Comparison of ENCODE assay signal across 15 cellular contexts in genomic region chr7:802500-803242, GRCh38. TPM values are rescaled to one million over a fixed set of nuclear protein-coding genes. Genes with fewer than 3 reads are reported as not detected.
A peak's percentile ranks its signal among the peaks of the same experiment; 100 is the strongest.
DNase-seq lines count a peak whose midpoint lies in the region; FAIRE-seq and TF ChIP-seq lines count a peak whose summit lies in the region.
"Had no signal": no experiment of that assay in that cellular context is flagged by ENCODE, and none has a peak within 500 bp of the region (broad histone marks: within the 10 kb centered on the region; RNA-seq: fewer than 3 reads in every experiment).

No MANE protein-coding gene starts in this region.

- H2BK20ac ChIP-seq in H9 (ENCODE audit: low read depth, low read length, poor library complexity, severe bottlenecking), result no peak overlapping the region

- no peak overlapping the region for H3K23ac ChIP-seq in H9 (ENCODE audit: insufficient read length, low read depth, low read length)

- TF ChIP-seq CTCF in H9 (conservative IDR thresholded peaks at IDR 0.05) (no peak), astrocyte (IDR thresholded peaks at IDR 0.05; ENCODE audit: insufficient read depth, low read depth, low read length) (no peak), suprapubic skin (IDR thresholded peaks at IDR 0.05) (no peak), BE2C (IDR thresholded peaks at IDR 0.05; ENCODE audit: low read depth, low read length) (no peak)

- DNase-seq in H9 (no peak), astrocyte (ENCODE audit: low read depth) (no peak), suprapubic skin (ENCODE audit: low spot score in 2 of 2) (no peak), BE2C (no peak), SHP77 treated with DMSO at 0.1 percent for 48 hours (lab: John Stamatoyannopoulos, UW) (no peak), AG08396 (ENCODE audit: low spot score) (no peak)
- DNase-seq: activated CD4-positive, alpha-beta T cell treated with anti-CD3 and anti-CD28 coated beads, Interleukin-2, amount 50 U/mL, for 4 hours; CD8-positive, alpha-beta T cell; islet precursor cell; T-helper 9 cell had no signal

- H3K36me3 Mint-ChIP-seq in H9 (ENCODE audit: insufficient read depth in 1 of 3, low read depth in 3 of 3) (peaks cover 4 to 8% (median 7%) of the 10 kb centered on the region in 3 experiments; a peak in 6 of 7 replicates), astrocyte (ENCODE audit: low read depth, unreplicated experiment) (peaks cover 3% of the 10 kb centered on the region)
- H3K36me3 Mint-ChIP-seq: CD8-positive, alpha-beta T cell had no signal

- H2BK5ac ChIP-seq in H9 (ENCODE audit: insufficient read length, low read length), result no peak overlapping the region

- H3K56ac ChIP-seq in H9 (ENCODE audit: insufficient read length, low read depth, low read length), result no peak overlapping the region

- no peaks in the 10 kb centered on the region for H3K27me3 ChIP-seq in H9 (ENCODE audit: insufficient read depth, low read length)
- H3K27me3 ChIP-seq in astrocyte (ENCODE audit: insufficient read depth, low read length), result no peaks in the 10 kb centered on the region
- H3K27me3 ChIP-seq in muscle layer of colon (ENCODE audit: control insufficient read depth in 1 of 2, insufficient read depth in 2 of 2, low read length in 2 of 2), result no peaks in the 10 kb centered on the region
- no peaks in the 10 kb centered on the region for H3K27me3 ChIP-seq in suprapubic skin
- no peaks in the 10 kb centered on the region for H3K27me3 ChIP-seq in BE2C

- no peak overlapping the region for H4K8ac ChIP-seq in H9 (replicated peaks; ENCODE audit: insufficient read length, low read depth, low read length)

- peaks cover 2 to 3% of the 10 kb centered on the region in 2 experiments; a peak in 2 of 4 replicates for H3K4me1 Mint-ChIP-seq in H9
- no peaks in the 10 kb centered on the region for H3K4me1 Mint-ChIP-seq in astrocyte (ENCODE audit: low read depth, unreplicated experiment)
- H3K4me1 Mint-ChIP-seq: GM23338 had no signal

- WGBS in H9 (ENCODE audit: extremely low coverage, insufficient read length, low lambda C conversion rate), result no CpG with 5 or more reads among the region's 18 CpGs
- 78% methylated on average over 18 of the region's 18 CpGs for WGBS in suprapubic skin

- FAIRE-seq in astrocyte (lab: Jason Lieb, UNC), result no peak
- FAIRE-seq: GM19239, RCC 7860 had no signal

- H2AK5ac ChIP-seq in H9 (ENCODE audit: insufficient read length, low read length), result no peak overlapping the region

- H2AFZ ChIP-seq in H9 (ENCODE audit: low read length), result no peak overlapping the region
- no peak overlapping the region for H2AFZ ChIP-seq in astrocyte (ENCODE audit: low read depth, low read length)
- H2AFZ ChIP-seq: GM23338 had no signal

- H3K36me3 ChIP-seq in astrocyte (ENCODE audit: insufficient read depth, low read length) (no peaks in the 10 kb centered on the region), muscle layer of colon (ENCODE audit: insufficient read depth, low read length) (no peaks in the 10 kb centered on the region), suprapubic skin (no peaks in the 10 kb centered on the region), BE2C (no peaks in the 10 kb centered on the region)

- no peak overlapping the region for H3K4me2 ChIP-seq in H9 (ENCODE audit: insufficient read depth, insufficient read length, low read length)
- peak overlapping the region; percentile 51 for H3K4me2 ChIP-seq in astrocyte (ENCODE audit: low read length)
- H3K4me2 ChIP-seq: GM23338 had no signal

- H3K4me3 ChIP-seq in astrocyte (ENCODE audit: insufficient read depth, low read depth, low read length) (no peak overlapping the region), muscle layer of colon (ENCODE audit: low read depth in 1 of 2, low read length in 2 of 2) (no peak overlapping the region), suprapubic skin (peak overlapping the region; percentile 25), BE2C (ENCODE audit: low read depth, low read length) (no peak overlapping the region)
- H3K4me3 ChIP-seq: GM23338 had no signal

- H3K4ac ChIP-seq in H9 (ENCODE audit: low read depth, low read length), result no peak overlapping the region

- H3K27me3 Mint-ChIP-seq in H9 (ENCODE audit: low read depth), result no peaks in the 10 kb centered on the region
- no peaks in the 10 kb centered on the region for H3K27me3 Mint-ChIP-seq in astrocyte (ENCODE audit: low read depth, unreplicated experiment)

- no peaks in the 10 kb centered on the region for H3K79me2 ChIP-seq in H9 (ENCODE audit: insufficient read depth, low read length)
- no peaks in the 10 kb centered on the region for H3K79me2 ChIP-seq in astrocyte (ENCODE audit: insufficient read depth, low read length)

- no peak overlapping the region for H3K27ac ChIP-seq in H9 (ENCODE audit: insufficient read length, low read depth, low read length)
- H3K27ac ChIP-seq in astrocyte (ENCODE audit: low read depth, low read length), result no peak overlapping the region
- H3K27ac ChIP-seq in muscle layer of colon (ENCODE audit: low read depth, low read length), result peak overlapping the region; percentile 49
- no peak overlapping the region for H3K27ac ChIP-seq in suprapubic skin

- TF ChIP-seq POLR2A in suprapubic skin (IDR thresholded peaks at IDR 0.05), result no peak

- no peak overlapping the region for H3K4me3 Mint-ChIP-seq in H9
- H3K4me3 Mint-ChIP-seq in astrocyte (ENCODE audit: unreplicated experiment), result no peak overlapping the region
- H3K4me3 Mint-ChIP-seq: CD8-positive, alpha-beta T cell; GM23338 had no signal

- H2BK120ac ChIP-seq in H9 (ENCODE audit: low read depth, low read length, poor library complexity, severe bottlenecking), result no peak overlapping the region

- H3K14ac ChIP-seq in H9 (ENCODE audit: insufficient read depth, low read length), result no peak overlapping the region

- no peak for TF ChIP-seq EP300 in suprapubic skin (IDR thresholded peaks at IDR 0.05)

- H3K23me2 ChIP-seq in H9 (ENCODE audit: insufficient read length, low read depth, low read length, poor library complexity, severe bottlenecking), result no peaks in the 10 kb centered on the region

- H3K4me1 ChIP-seq in H9 (ENCODE audit: insufficient read depth, low read length) (no peaks in the 10 kb centered on the region; the same call in 1 of the 2 replicates), astrocyte (ENCODE audit: insufficient read depth, low read length) (no peaks in the 10 kb centered on the region), muscle layer of colon (ENCODE audit: insufficient read depth, low read length) (peaks cover 24% of the 10 kb centered on the region), suprapubic skin (peaks cover 17% of the 10 kb centered on the region), BE2C (no peaks in the 10 kb centered on the region)

- H4K5ac ChIP-seq in H9 (ENCODE audit: insufficient read length, low read depth, low read length), result peak overlapping the region; percentile 72

- peak overlapping the region in 2 of 3 experiments; percentile 46 to 71; a peak in 5 of 7 replicates for H3K27ac Mint-ChIP-seq in H9
- no peak overlapping the region for H3K27ac Mint-ChIP-seq in astrocyte (ENCODE audit: unreplicated experiment)
- H3K27ac Mint-ChIP-seq: activated T-helper 2 cell treated with anti-CD3 and anti-CD28 coated beads, Interferon-gamma antibody, Interleukin-2, Interleukin-4, amounts not matched to agents 10 μg/mL and 5 μg/mL and 100 μg/mL, durations not matched to agents 14 hours and 24 hours and 36 hours; CD8-positive, alpha-beta T cell; GM23338 had no signal

- no peak overlapping the region for H2BK15ac ChIP-seq in H9 (ENCODE audit: low read depth, low read length)

- H3K9me3 Mint-ChIP-seq in H9 (peaks cover 12 to 14% of the 10 kb centered on the region in 2 experiments), astrocyte (ENCODE audit: unreplicated experiment) (peaks cover 7% of the 10 kb centered on the region)
- H3K9me3 Mint-ChIP-seq: activated T-helper 2 cell treated with anti-CD3 and anti-CD28 coated beads, Interferon-gamma antibody, Interleukin-2, Interleukin-4, amounts not matched to agents 10 μg/mL and 5 μg/mL and 100 μg/mL, durations not matched to agents 14 hours and 24 hours and 36 hours; CD8-positive, alpha-beta T cell had no signal

- no peaks in the 10 kb centered on the region for H3K79me1 ChIP-seq in H9 (ENCODE audit: insufficient read depth, low read depth, low read length, poor library complexity, severe bottlenecking)

- no peak overlapping the region for H3K18ac ChIP-seq in H9 (ENCODE audit: insufficient read length, low read depth, low read length)

- H3T11ph ChIP-seq in H9 (ENCODE audit: low read length), result no peak overlapping the region

- no peak overlapping the region for H4K91ac ChIP-seq in H9 (ENCODE audit: insufficient read length, low read depth, low read length)

- H3K9me3 ChIP-seq in H9 (ENCODE audit: control insufficient read depth, low read depth, low read length) (no peaks in the 10 kb centered on the region), astrocyte (ENCODE audit: insufficient read depth, low read depth, low read length) (no peaks in the 10 kb centered on the region), muscle layer of colon (ENCODE audit: low read length) (no peaks in the 10 kb centered on the region), suprapubic skin (no peaks in the 10 kb centered on the region), BE2C (no peaks in the 10 kb centered on the region; the same call in 1 of the 2 replicates)

- no peak overlapping the region for H2BK12ac ChIP-seq in H9 (ENCODE audit: insufficient read length, low read depth, low read length)

- H3K9ac ChIP-seq in H9 (ENCODE audit: extremely low read depth, insufficient read length, low read length) (no peak overlapping the region), astrocyte (ENCODE audit: low read length) (no peak overlapping the region), muscle layer of colon (ENCODE audit: low read length) (no peak overlapping the region)

- H4K20me1 ChIP-seq in H9 (ENCODE audit: control insufficient read depth, insufficient read depth, insufficient read length) (no peaks in the 10 kb centered on the region), astrocyte (ENCODE audit: insufficient read depth, low read length) (no peaks in the 10 kb centered on the region)

RNA-seq across cellular contexts. Expression of gene SUN1, which starts 29.6 kb away (rescaled TPM):
- total RNA-seq in H9 (2021) (105 and 118 TPM in 2 replicates), astrocyte (109 and 121 TPM in 2 replicates), suprapubic skin (100 to 1,000 TPM; 225 to 475 (median 263) TPM)
- 196 TPM for polyA plus RNA-seq in BE2C (2012; ENCODE audit: insufficient read depth, insufficient read length, low read depth)
